Comparison of ENCODE assay signal across 1 cellular context in the genomic region with DNA sequence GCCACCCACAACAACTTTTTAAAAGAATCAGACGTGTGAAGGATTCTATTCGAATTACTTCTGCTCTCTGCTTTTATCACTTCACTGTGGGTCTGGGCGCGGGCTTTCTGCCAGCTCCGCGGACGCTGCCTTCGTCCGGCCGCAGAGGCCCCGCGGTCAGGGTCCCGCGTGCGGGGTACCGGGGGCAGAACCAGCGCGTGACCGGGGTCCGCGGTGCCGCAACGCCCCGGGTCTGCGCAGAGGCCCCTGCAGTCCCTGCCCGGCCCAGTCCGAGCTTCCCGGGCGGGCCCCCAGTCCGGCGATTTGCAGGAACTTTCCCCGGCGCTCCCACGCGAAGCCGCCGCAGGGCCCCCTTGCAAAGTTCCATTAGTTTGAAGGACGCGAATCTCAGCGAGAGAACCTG.
TF ChIP-seq lines count a peak whose summit lies in the region.

No MANE protein-coding gene starts in this region.

TF ChIP-seq in H1, 55 proteins besides CTCF, POLR2A, EP300 and RAD21:
- TF ChIP-seq BRCA1 (IDR thresholded peaks at IDR 0.05; ENCODE audit: low read depth, low read length) = no peak
- TF ChIP-seq KDM4A (IDR thresholded peaks at IDR 0.05; ENCODE audit: low read depth, low read length, severe bottlenecking) = peak; percentile 41
- TF ChIP-seq RBBP5 (IDR thresholded peaks at IDR 0.05; ENCODE audit: borderline replicate concordance, low read depth, low read length) = no peak
- no peak for TF ChIP-seq CEBPB (IDR thresholded peaks at IDR 0.05; ENCODE audit: low read depth, low read length)
- no peak for TF ChIP-seq JUND (IDR thresholded peaks at IDR 0.05; ENCODE audit: low read length)
- TF ChIP-seq SUZ12 (IDR thresholded peaks at IDR 0.05; ENCODE audit: low read length) = peak; percentile 57; the same call in 1 of the 2 replicates
- TF ChIP-seq TAF1 (IDR thresholded peaks at IDR 0.05; ENCODE audit: low read depth, low read length) = no peak
- TF ChIP-seq RXRA (IDR thresholded peaks at IDR 0.05; ENCODE audit: insufficient read depth, low read depth, low read length) = no peak
- no peak for TF ChIP-seq TAF7 (optimal IDR thresholded peaks at IDR 0.05; ENCODE audit: borderline replicate concordance, low read depth, low read length)
- TF ChIP-seq GABPA (IDR thresholded peaks at IDR 0.05; ENCODE audit: borderline replicate concordance, insufficient read depth, low read length) = no peak
- TF ChIP-seq, protein P1, sequence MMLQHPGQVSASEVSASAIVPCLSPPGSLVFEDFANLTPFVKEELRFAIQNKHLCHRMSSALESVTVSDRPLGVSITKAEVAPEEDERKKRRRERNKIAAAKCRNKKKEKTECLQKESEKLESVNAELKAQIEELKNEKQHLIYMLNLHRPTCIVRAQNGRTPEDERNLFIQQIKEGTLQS (IDR thresholded peaks at IDR 0.05; ENCODE audit: insufficient read depth, low read depth, low read length) = no peak
- TF ChIP-seq SIN3A (conservative IDR thresholded peaks at IDR 0.05 in 1 of 2, IDR thresholded peaks at IDR 0.05 in 1 of 2; ENCODE audit: low read depth in 1 of 2, low read length in 2 of 2) = no peak
- no peak for TF ChIP-seq KDM1A (IDR thresholded peaks at IDR 0.05; ENCODE audit: borderline replicate concordance, low read length)
- no peak for TF ChIP-seq KDM5A (IDR thresholded peaks at IDR 0.05; ENCODE audit: low read length)
- TF ChIP-seq TCF12 (IDR thresholded peaks at IDR 0.05; ENCODE audit: low read depth, low read length) = no peak
- TF ChIP-seq CTBP2 (IDR thresholded peaks at IDR 0.05; ENCODE audit: borderline replicate concordance, insufficient read depth, insufficient read length, low read length) = no peak
- no peak for TF ChIP-seq MAFK (IDR thresholded peaks at IDR 0.05; ENCODE audit: low read depth, low read length)
- no peak for TF ChIP-seq BCL11A (IDR thresholded peaks at IDR 0.05; ENCODE audit: low read depth in 2 of 2, low read length in 2 of 2)
- TF ChIP-seq SP1 (IDR thresholded peaks at IDR 0.05; ENCODE audit: low read depth, low read length) = no peak
- no peak for TF ChIP-seq GTF2F1 (IDR thresholded peaks at IDR 0.05; ENCODE audit: borderline replicate concordance, low read depth, low read length)
- TF ChIP-seq BACH1 (IDR thresholded peaks at IDR 0.05; ENCODE audit: low read length) = no peak
- TF ChIP-seq POU5F1 (IDR thresholded peaks at IDR 0.05; ENCODE audit: low read depth, low read length) = no peak
- TF ChIP-seq, protein P2, sequence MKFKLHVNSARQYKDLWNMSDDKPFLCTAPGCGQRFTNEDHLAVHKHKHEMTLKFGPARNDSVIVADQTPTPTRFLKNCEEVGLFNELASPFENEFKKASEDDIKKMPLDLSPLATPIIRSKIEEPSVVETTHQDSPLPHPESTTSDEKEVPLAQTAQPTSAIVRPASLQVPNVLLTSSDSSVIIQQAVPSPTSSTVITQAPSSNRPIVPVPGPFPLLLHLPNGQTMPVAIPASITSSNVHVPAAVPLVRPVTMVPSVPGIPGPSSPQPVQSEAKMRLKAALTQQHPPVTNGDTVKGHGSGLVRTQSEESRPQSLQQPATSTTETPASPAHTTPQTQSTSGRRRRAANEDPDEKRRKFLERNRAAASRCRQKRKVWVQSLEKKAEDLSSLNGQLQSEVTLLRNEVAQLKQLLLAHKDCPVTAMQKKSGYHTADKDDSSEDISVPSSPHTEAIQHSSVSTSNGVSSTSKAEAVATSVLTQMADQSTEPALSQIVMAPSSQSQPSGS (IDR thresholded peaks at IDR 0.05; ENCODE audit: low read length) = no peak
- no peak for TF ChIP-seq TBP (IDR thresholded peaks at IDR 0.05; ENCODE audit: low read depth, low read length)
- TF ChIP-seq HDAC2 (IDR thresholded peaks at IDR 0.05; ENCODE audit: borderline replicate concordance in 1 of 2, low read depth in 2 of 2, low read length in 2 of 2) = no peak
- TF ChIP-seq, protein P3, sequence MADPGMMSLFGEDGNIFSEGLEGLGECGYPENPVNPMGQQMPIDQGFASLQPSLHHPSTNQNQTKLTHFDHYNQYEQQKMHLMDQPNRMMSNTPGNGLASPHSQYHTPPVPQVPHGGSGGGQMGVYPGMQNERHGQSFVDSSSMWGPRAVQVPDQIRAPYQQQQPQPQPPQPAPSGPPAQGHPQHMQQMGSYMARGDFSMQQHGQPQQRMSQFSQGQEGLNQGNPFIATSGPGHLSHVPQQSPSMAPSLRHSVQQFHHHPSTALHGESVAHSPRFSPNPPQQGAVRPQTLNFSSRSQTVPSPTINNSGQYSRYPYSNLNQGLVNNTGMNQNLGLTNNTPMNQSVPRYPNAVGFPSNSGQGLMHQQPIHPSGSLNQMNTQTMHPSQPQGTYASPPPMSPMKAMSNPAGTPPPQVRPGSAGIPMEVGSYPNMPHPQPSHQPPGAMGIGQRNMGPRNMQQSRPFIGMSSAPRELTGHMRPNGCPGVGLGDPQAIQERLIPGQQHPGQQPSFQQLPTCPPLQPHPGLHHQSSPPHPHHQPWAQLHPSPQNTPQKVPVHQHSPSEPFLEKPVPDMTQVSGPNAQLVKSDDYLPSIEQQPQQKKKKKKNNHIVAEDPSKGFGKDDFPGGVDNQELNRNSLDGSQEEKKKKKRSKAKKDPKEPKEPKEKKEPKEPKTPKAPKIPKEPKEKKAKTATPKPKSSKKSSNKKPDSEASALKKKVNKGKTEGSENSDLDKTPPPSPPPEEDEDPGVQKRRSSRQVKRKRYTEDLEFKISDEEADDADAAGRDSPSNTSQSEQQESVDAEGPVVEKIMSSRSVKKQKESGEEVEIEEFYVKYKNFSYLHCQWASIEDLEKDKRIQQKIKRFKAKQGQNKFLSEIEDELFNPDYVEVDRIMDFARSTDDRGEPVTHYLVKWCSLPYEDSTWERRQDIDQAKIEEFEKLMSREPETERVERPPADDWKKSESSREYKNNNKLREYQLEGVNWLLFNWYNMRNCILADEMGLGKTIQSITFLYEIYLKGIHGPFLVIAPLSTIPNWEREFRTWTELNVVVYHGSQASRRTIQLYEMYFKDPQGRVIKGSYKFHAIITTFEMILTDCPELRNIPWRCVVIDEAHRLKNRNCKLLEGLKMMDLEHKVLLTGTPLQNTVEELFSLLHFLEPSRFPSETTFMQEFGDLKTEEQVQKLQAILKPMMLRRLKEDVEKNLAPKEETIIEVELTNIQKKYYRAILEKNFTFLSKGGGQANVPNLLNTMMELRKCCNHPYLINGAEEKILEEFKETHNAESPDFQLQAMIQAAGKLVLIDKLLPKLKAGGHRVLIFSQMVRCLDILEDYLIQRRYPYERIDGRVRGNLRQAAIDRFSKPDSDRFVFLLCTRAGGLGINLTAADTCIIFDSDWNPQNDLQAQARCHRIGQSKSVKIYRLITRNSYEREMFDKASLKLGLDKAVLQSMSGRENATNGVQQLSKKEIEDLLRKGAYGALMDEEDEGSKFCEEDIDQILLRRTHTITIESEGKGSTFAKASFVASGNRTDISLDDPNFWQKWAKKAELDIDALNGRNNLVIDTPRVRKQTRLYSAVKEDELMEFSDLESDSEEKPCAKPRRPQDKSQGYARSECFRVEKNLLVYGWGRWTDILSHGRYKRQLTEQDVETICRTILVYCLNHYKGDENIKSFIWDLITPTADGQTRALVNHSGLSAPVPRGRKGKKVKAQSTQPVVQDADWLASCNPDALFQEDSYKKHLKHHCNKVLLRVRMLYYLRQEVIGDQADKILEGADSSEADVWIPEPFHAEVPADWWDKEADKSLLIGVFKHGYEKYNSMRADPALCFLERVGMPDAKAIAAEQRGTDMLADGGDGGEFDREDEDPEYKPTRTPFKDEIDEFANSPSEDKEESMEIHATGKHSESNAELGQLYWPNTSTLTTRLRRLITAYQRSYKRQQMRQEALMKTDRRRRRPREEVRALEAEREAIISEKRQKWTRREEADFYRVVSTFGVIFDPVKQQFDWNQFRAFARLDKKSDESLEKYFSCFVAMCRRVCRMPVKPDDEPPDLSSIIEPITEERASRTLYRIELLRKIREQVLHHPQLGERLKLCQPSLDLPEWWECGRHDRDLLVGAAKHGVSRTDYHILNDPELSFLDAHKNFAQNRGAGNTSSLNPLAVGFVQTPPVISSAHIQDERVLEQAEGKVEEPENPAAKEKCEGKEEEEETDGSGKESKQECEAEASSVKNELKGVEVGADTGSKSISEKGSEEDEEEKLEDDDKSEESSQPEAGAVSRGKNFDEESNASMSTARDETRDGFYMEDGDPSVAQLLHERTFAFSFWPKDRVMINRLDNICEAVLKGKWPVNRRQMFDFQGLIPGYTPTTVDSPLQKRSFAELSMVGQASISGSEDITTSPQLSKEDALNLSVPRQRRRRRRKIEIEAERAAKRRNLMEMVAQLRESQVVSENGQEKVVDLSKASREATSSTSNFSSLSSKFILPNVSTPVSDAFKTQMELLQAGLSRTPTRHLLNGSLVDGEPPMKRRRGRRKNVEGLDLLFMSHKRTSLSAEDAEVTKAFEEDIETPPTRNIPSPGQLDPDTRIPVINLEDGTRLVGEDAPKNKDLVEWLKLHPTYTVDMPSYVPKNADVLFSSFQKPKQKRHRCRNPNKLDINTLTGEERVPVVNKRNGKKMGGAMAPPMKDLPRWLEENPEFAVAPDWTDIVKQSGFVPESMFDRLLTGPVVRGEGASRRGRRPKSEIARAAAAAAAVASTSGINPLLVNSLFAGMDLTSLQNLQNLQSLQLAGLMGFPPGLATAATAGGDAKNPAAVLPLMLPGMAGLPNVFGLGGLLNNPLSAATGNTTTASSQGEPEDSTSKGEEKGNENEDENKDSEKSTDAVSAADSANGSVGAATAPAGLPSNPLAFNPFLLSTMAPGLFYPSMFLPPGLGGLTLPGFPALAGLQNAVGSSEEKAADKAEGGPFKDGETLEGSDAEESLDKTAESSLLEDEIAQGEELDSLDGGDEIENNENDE (IDR thresholded peaks at IDR 0.05; ENCODE audit: insufficient replicate concordance, low read length) = no peak
- TF ChIP-seq NRF1 (IDR thresholded peaks at IDR 0.05; ENCODE audit: low read depth, low read length) = no peak
- no peak for TF ChIP-seq CREB1 (IDR thresholded peaks at IDR 0.05)
- no peak for TF ChIP-seq EGR1 (IDR thresholded peaks at IDR 0.05; ENCODE audit: borderline replicate concordance, low read depth, low read length)
- no peak for TF ChIP-seq FOSL1 (IDR thresholded peaks at IDR 0.05; ENCODE audit: insufficient read depth, low read depth, low read length)
- TF ChIP-seq SP2 (IDR thresholded peaks at IDR 0.05; ENCODE audit: low read length) = no peak
- peak; percentile 33 for TF ChIP-seq RNF2 (IDR thresholded peaks at IDR 0.05; ENCODE audit: borderline replicate concordance, low read depth, low read length, missing control alignments, poor library complexity, severe bottlenecking)
- TF ChIP-seq SAP30 (IDR thresholded peaks at IDR 0.05; ENCODE audit: insufficient read depth, insufficient replicate concordance, low read length) = no peak
- no peak for TF ChIP-seq SIX5 (IDR thresholded peaks at IDR 0.05; ENCODE audit: low read depth, low read length)
- no peak for TF ChIP-seq ZNF274 (IDR thresholded peaks at IDR 0.05; ENCODE audit: borderline replicate concordance, extremely low read depth, low read length)
- 0 out of 2 replicates have a peak, but pooled peaks have one; percentile 11 for TF ChIP-seq PHF8 (conservative IDR thresholded peaks at IDR 0.05; ENCODE audit: low read depth, low read length)
- TF ChIP-seq HDAC6 (IDR thresholded peaks at IDR 0.05; ENCODE audit: low read depth, low read length) = no peak
- no peak for TF ChIP-seq CBX5 (IDR thresholded peaks at IDR 0.05; ENCODE audit: low read depth, low read length)
- no peak for TF ChIP-seq POLR2AphosphoS5 (IDR thresholded peaks at IDR 0.05; ENCODE audit: low read depth, low read length)
- TF ChIP-seq, protein P4, sequence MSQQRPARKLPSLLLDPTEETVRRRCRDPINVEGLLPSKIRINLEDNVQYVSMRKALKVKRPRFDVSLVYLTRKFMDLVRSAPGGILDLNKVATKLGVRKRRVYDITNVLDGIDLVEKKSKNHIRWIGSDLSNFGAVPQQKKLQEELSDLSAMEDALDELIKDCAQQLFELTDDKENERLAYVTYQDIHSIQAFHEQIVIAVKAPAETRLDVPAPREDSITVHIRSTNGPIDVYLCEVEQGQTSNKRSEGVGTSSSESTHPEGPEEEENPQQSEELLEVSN (IDR thresholded peaks at IDR 0.05) = peak; percentile 71
- no peak for TF ChIP-seq CBX8 (IDR thresholded peaks at IDR 0.05; ENCODE audit: borderline replicate concordance, low read depth, low read length)
- TF ChIP-seq SIRT6 (IDR thresholded peaks at IDR 0.05; ENCODE audit: low read length) = no peak
- TF ChIP-seq SRF (IDR thresholded peaks at IDR 0.05; ENCODE audit: low read depth, low read length) = no peak
- TF ChIP-seq EZH2 (IDR thresholded peaks at IDR 0.05; ENCODE audit: low read depth, low read length, severe bottlenecking) = peak; percentile 62
- no peak for TF ChIP-seq JUN (IDR thresholded peaks at IDR 0.05; ENCODE audit: low read depth, low read length)
- TF ChIP-seq CHD1 (IDR thresholded peaks at IDR 0.05; ENCODE audit: low read depth, low read length) = no peak
- TF ChIP-seq RFX5 (IDR thresholded peaks at IDR 0.05; ENCODE audit: borderline replicate concordance, low read depth, low read length) = no peak
- peak; percentile 35 for TF ChIP-seq ASH2L (IDR thresholded peaks at IDR 0.05; ENCODE audit: low read length)
- no peak for TF ChIP-seq NANOG (IDR thresholded peaks at IDR 0.05; ENCODE audit: insufficient read depth, low read depth, low read length, poor library complexity, severe bottlenecking)
- no peak for TF ChIP-seq TEAD4 (IDR thresholded peaks at IDR 0.05; ENCODE audit: low read depth, low read length)
- TF ChIP-seq, protein P5, sequence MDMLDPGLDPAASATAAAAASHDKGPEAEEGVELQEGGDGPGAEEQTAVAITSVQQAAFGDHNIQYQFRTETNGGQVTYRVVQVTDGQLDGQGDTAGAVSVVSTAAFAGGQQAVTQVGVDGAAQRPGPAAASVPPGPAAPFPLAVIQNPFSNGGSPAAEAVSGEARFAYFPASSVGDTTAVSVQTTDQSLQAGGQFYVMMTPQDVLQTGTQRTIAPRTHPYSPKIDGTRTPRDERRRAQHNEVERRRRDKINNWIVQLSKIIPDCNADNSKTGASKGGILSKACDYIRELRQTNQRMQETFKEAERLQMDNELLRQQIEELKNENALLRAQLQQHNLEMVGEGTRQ (IDR thresholded peaks at IDR 0.05; ENCODE audit: low read length) = no peak
